Comparison of ENCODE assay signal across 1 cellular context in the genomic region with DNA sequence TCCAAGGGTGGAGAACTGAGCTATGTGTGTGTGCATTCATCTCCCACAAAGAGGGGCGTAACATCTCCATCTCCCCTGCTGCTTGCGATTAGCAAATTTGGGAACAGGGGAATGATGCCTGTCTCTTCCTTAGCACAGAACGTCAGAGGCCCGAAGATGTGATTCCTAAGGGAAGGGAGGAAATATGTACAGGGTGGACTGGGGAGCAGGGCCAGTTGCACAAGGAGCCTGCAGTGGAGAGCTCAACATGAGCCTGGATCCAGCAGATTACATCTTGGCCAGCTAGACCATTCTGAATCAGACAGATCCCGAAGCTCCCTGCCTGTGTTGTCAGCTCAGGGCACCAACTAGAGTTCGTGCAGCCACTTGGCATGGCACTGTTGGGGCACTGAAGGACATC.
TF ChIP-seq lines count a peak whose summit lies in the region.

No MANE protein-coding gene starts in this region.

TF ChIP-seq in WTC11, 78 proteins besides CTCF, POLR2A, EP300 and RAD21 (continued from another document):
- no peak for TF ChIP-seq JAZF1 (CRISPR knock-in tag; IDR thresholded peaks at IDR 0.05)
- TF ChIP-seq ATF2 (CRISPR knock-in tag; IDR thresholded peaks at IDR 0.05; ENCODE audit: borderline replicate concordance, low read depth), result no peak
- TF ChIP-seq CREB1 (CRISPR knock-in tag; IDR thresholded peaks at IDR 0.05), result no peak
- no peak for TF ChIP-seq MXD4 (CRISPR knock-in tag; IDR thresholded peaks at IDR 0.05; ENCODE audit: borderline replicate concordance)
- no peak for TF ChIP-seq CREM (CRISPR knock-in tag; IDR thresholded peaks at IDR 0.05)
- TF ChIP-seq ZNF121 (CRISPR knock-in tag; IDR thresholded peaks at IDR 0.05), result no peak
- no peak for TF ChIP-seq ETV6 (CRISPR knock-in tag; IDR thresholded peaks at IDR 0.05)
- no peak for TF ChIP-seq SMAD3 (CRISPR knock-in tag; IDR thresholded peaks at IDR 0.05; ENCODE audit: borderline replicate concordance)
